Comparison of ENCODE assay signal across 1 cellular context in the genomic region with DNA sequence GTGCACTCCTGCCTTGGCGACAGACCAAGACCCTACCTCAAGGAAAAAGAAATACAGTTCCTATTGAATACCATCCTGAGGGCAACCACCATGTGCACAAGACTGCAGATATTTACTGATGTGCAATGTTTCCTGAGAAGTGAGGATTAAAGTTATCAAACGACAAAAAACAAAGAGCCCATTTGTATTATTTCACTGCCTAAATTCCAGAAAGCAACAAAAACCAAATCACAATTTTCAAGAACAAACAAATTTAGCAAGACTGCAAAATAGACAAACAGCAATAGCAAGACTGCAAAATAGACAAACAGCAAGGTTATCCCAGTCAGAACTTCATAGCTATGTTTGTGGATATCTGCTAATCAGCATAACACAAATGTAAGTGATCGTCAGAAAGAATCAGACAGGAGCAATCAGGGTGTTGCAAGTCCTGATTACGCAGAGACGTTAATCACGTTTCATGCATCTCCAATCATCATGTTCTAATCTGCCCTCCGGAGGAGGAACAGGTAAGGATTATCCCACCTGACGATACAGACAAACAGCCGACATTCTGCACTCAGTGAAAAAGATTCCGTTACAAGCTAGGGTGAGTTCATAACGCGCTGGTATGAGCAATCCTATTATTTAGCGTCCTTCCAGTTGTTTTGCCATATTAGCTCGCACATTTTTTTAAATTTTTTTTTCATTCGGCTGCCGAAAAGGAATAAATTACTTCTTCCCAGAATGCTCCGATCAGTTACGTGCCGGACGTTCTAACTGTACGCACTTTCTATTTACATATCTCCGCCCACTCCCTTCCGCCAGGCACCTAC.
TF ChIP-seq lines count a peak whose summit lies in the region.

No MANE protein-coding gene starts in this region.

TF ChIP-seq in K562, 482 proteins besides CTCF, POLR2A, EP300 and RAD21 (continued from another document and continues in another):
- TF ChIP-seq GTF2F1 (IDR thresholded peaks at IDR 0.05; ENCODE audit: low read depth, low read length) (peak; percentile 99), CHCHD3 (CRISPR knock-in tag; IDR thresholded peaks at IDR 0.05) (peak; percentile 99), ZNF121 (CRISPR knock-in tag; conservative IDR thresholded peaks at IDR 0.05) (no peak), ZNF239 (CRISPR knock-in tag; IDR thresholded peaks at IDR 0.05) (peak; percentile 68), RBM25 (IDR thresholded peaks at IDR 0.05; ENCODE audit: low read depth, low read length, severe bottlenecking) (peak; percentile 21), KAT8 (IDR thresholded peaks at IDR 0.05; ENCODE audit: low read depth) (no peak), FOXA3 (CRISPR knock-in tag; conservative IDR thresholded peaks at IDR 0.05 in 1 of 2, IDR thresholded peaks at IDR 0.05 in 1 of 2) (peak; percentile 48 to 63; a peak in 2 of 4 replicates), ZNF124 (CRISPR knock-in tag; IDR thresholded peaks at IDR 0.05) (no peak), SRSF9 (IDR thresholded peaks at IDR 0.05; ENCODE audit: borderline replicate concordance, low read depth, low read length) (no peak), FOXM1 (IDR thresholded peaks at IDR 0.05; ENCODE audit: low read depth) (peak; percentile 20; the same call in 1 of the 2 replicates), FOXM1 (CRISPR knock-in tag; IDR thresholded peaks at IDR 0.05; ENCODE audit: low read depth) (no peak; the same call in 1 of the 2 replicates), CBX1 (IDR thresholded peaks at IDR 0.05; ENCODE audit: low read depth) (peak; percentile 100), ERF (CRISPR knock-in tag; IDR thresholded peaks at IDR 0.05) (peak; percentile 96), MTA3 (IDR thresholded peaks at IDR 0.05; ENCODE audit: borderline replicate concordance) (peak; percentile 98), DEAF1 (CRISPR knock-in tag; IDR thresholded peaks at IDR 0.05) (peak; percentile 81), TAF9B (IDR thresholded peaks at IDR 0.05; ENCODE audit: partially characterized antibody) (peak; percentile 97), POLR2H (tag; IDR thresholded peaks at IDR 0.05; ENCODE audit: low read depth) (peak; percentile 99), BRF1 (IDR thresholded peaks at IDR 0.05; ENCODE audit: borderline replicate concordance, extremely low read depth, insufficient read length) (no peak), ZNF384 (IDR thresholded peaks at IDR 0.05; ENCODE audit: low read depth, low read length) (no peak), HDAC3 (IDR thresholded peaks at IDR 0.05; ENCODE audit: borderline replicate concordance, partially characterized antibody) (peak; percentile 89), TRIM25 (IDR thresholded peaks at IDR 0.05; ENCODE audit: borderline replicate concordance) (no peak; the same call in 1 of the 2 replicates), ZNF551 (CRISPR knock-in tag; IDR thresholded peaks at IDR 0.05) (peak; percentile 93), HSF4 (CRISPR knock-in tag; IDR thresholded peaks at IDR 0.05; ENCODE audit: borderline replicate concordance) (no peak), L3MBTL2 (IDR thresholded peaks at IDR 0.05) (no peak), MBD1 (CRISPR knock-in tag; IDR thresholded peaks at IDR 0.05) (no peak), LARP7 (IDR thresholded peaks at IDR 0.05) (peak; percentile 81; the same call in 1 of the 2 replicates), ZFP30 (CRISPR knock-in tag; IDR thresholded peaks at IDR 0.05; ENCODE audit: borderline replicate concordance) (peak; percentile 91; the same call in 1 of the 2 replicates), ZNF324 (CRISPR knock-in tag; IDR thresholded peaks at IDR 0.05) (peak; percentile 67; the same call in 1 of the 2 replicates), ZNF707 (CRISPR knock-in tag; conservative IDR thresholded peaks at IDR 0.05) (no peak), TRIM28 (IDR thresholded peaks at IDR 0.05) (peak; percentile 32; the same call in 1 of the 2 replicates), ZNF263 (CRISPR knock-in tag; IDR thresholded peaks at IDR 0.05; ENCODE audit: borderline replicate concordance) (peak; percentile 67; the same call in 1 of the 2 replicates), ZBTB9 (CRISPR knock-in tag; IDR thresholded peaks at IDR 0.05) (peak; percentile 97), FOSL1 (tag; conservative IDR thresholded peaks at IDR 0.05) (peak; percentile 79), ZBTB49 (CRISPR knock-in tag; IDR thresholded peaks at IDR 0.05; ENCODE audit: borderline replicate concordance) (no peak), CC2D1A (IDR thresholded peaks at IDR 0.05) (peak; percentile 32; the same call in 1 of the 2 replicates), KLF13 (tag; IDR thresholded peaks at IDR 0.05; ENCODE audit: borderline replicate concordance, low read depth) (peak; percentile 82), HDAC6 (IDR thresholded peaks at IDR 0.05; ENCODE audit: low read depth, low read length) (peak; percentile 96; the same call in 1 of the 2 replicates), HEY1 (CRISPR knock-in tag; IDR thresholded peaks at IDR 0.05; ENCODE audit: borderline replicate concordance) (peak; percentile 94; the same call in 1 of the 2 replicates), ZNF143 (CRISPR knock-in tag; IDR thresholded peaks at IDR 0.05) (peak; percentile 77), SREBF2 (CRISPR knock-in tag; IDR thresholded peaks at IDR 0.05) (0 out of 2 replicates have a peak, but pooled peaks have one; percentile 63), ZNF584 (CRISPR knock-in tag; IDR thresholded peaks at IDR 0.05; ENCODE audit: low read depth) (peak; percentile 49; the same call in 1 of the 2 replicates), HDAC1 (IDR thresholded peaks at IDR 0.05) (peak; percentile 61 to 92; a peak in 3 of 4 replicates), NFIX (CRISPR knock-in tag; IDR thresholded peaks at IDR 0.05; ENCODE audit: low read depth) (no peak), ZNF445 (CRISPR knock-in tag; IDR thresholded peaks at IDR 0.05; ENCODE audit: low read depth) (peak; percentile 93), PHTF2 (CRISPR knock-in tag; IDR thresholded peaks at IDR 0.05) (peak; percentile 94), ZC3H8 (IDR thresholded peaks at IDR 0.05) (peak; percentile 99)
- TF ChIP-seq, protein P1, sequence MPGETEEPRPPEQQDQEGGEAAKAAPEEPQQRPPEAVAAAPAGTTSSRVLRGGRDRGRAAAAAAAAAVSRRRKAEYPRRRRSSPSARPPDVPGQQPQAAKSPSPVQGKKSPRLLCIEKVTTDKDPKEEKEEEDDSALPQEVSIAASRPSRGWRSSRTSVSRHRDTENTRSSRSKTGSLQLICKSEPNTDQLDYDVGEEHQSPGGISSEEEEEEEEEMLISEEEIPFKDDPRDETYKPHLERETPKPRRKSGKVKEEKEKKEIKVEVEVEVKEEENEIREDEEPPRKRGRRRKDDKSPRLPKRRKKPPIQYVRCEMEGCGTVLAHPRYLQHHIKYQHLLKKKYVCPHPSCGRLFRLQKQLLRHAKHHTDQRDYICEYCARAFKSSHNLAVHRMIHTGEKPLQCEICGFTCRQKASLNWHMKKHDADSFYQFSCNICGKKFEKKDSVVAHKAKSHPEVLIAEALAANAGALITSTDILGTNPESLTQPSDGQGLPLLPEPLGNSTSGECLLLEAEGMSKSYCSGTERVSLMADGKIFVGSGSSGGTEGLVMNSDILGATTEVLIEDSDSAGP (CRISPR knock-in tag; IDR thresholded peaks at IDR 0.05): 0 out of 2 replicates have a peak, but pooled peaks have one; percentile 18
- TF ChIP-seq, protein P2, sequence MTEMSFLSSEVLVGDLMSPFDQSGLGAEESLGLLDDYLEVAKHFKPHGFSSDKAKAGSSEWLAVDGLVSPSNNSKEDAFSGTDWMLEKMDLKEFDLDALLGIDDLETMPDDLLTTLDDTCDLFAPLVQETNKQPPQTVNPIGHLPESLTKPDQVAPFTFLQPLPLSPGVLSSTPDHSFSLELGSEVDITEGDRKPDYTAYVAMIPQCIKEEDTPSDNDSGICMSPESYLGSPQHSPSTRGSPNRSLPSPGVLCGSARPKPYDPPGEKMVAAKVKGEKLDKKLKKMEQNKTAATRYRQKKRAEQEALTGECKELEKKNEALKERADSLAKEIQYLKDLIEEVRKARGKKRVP (CRISPR knock-in tag; IDR thresholded peaks at IDR 0.05): peak; percentile 89
- TF ChIP-seq, protein P3, sequence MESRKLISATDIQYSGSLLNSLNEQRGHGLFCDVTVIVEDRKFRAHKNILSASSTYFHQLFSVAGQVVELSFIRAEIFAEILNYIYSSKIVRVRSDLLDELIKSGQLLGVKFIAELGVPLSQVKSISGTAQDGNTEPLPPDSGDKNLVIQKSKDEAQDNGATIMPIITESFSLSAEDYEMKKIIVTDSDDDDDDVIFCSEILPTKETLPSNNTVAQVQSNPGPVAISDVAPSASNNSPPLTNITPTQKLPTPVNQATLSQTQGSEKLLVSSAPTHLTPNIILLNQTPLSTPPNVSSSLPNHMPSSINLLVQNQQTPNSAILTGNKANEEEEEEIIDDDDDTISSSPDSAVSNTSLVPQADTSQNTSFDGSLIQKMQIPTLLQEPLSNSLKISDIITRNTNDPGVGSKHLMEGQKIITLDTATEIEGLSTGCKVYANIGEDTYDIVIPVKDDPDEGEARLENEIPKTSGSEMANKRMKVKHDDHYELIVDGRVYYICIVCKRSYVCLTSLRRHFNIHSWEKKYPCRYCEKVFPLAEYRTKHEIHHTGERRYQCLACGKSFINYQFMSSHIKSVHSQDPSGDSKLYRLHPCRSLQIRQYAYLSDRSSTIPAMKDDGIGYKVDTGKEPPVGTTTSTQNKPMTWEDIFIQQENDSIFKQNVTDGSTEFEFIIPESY (CRISPR knock-in tag; IDR thresholded peaks at IDR 0.05): no peak
